Comparison of ENCODE assay signal across 18 cellular contexts in the genomic region with DNA sequence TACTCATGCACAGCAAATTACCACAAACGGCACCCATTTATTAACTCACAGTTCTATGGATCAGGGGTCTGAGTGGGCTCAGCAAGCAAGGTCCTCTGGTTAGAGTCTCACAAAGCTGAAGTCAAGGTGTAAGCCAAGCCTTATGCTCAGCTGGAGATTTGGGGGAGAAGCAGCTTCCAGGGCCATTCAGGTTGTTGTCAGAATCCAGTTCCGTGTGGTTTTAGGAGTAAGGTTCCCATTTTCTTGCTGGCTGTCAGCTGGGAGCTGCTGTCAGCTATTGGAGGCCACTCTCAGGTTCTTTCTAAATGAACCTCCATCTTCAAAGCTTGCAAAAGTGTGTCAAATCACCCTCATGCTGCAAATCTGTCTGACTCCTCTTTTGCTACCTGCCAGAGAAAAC. TPM values are rescaled to one million over a fixed set of nuclear protein-coding genes. Genes with fewer than 3 reads are reported as not detected.
DNase-seq lines count a peak whose midpoint lies in the region; ATAC-seq and TF ChIP-seq lines count a peak whose summit lies in the region.
"Had no signal": no experiment of that assay in that cellular context is flagged by ENCODE, and none has a peak within 500 bp of the region (broad histone marks: within the 10 kb centered on the region; RNA-seq: fewer than 3 reads in every experiment).

No MANE protein-coding gene starts in this region.

- CTCF ChIA-PET in activated CD8-positive, alpha-beta T cell treated with anti-CD3 and anti-CD28 coated beads, Interleukin-2, amount 10 ng/mL, durations not matched to agents 7 days and 5 days (lab: Charles Lee), result no interaction called here
- CTCF ChIA-PET in activated CD8-positive, alpha-beta T cell treated with anti-CD3 and anti-CD28 coated beads for 36 hours (lab: Charles Lee), result no interaction called here

- H3K9me3 ChIP-seq in right cardiac atrium (ENCODE audit: control insufficient read depth, low read length), result peaks cover 2% of the 10 kb centered on the region
- H3K9me3 ChIP-seq in right atrium auricular region, result no peaks in the 10 kb centered on the region

- H3K4me1 ChIP-seq in right cardiac atrium (ENCODE audit: control insufficient read depth, insufficient read depth, low read length) (peaks cover 10% of the 10 kb centered on the region), right atrium auricular region (peaks cover 0 to 37% of the 10 kb centered on the region in 2 donors)

- no peaks in the 10 kb centered on the region for H3K36me3 ChIP-seq in right atrium auricular region

- peaks cover 10% of the 10 kb centered on the region for H3K9me3 Mint-ChIP-seq in activated CD8-positive, alpha-beta T cell treated with anti-CD3 and anti-CD28 coated beads, Interleukin-2, amount 10 ng/mL, durations not matched to agents 7 days and 5 days (ENCODE audit: insufficient read depth)
- peaks cover 7% of the 10 kb centered on the region for H3K9me3 Mint-ChIP-seq in activated CD8-positive, alpha-beta T cell treated with anti-CD3 and anti-CD28 coated beads for 36 hours

- no peak for TF ChIP-seq CTCF in activated CD8-positive, alpha-beta T cell treated with anti-CD3 and anti-CD28 coated beads for 36 hours (IDR thresholded peaks at IDR 0.05)
- no peak for TF ChIP-seq CTCF in right atrium auricular region (IDR thresholded peaks at IDR 0.05)

- H3K27ac Mint-ChIP-seq in activated CD8-positive, alpha-beta T cell treated with anti-CD3 and anti-CD28 coated beads, Interleukin-2, amount 10 ng/mL, durations not matched to agents 7 days and 5 days, result no peak overlapping the region
- H3K27ac Mint-ChIP-seq in activated CD8-positive, alpha-beta T cell treated with anti-CD3 and anti-CD28 coated beads for 36 hours, result no peak overlapping the region
- H3K27ac Mint-ChIP-seq: CD14-positive monocyte; CD8-positive, alpha-beta T cell; H9 had no signal

- POLR2A ChIA-PET in activated CD8-positive, alpha-beta T cell treated with anti-CD3 and anti-CD28 coated beads, Interleukin-2, amount 10 ng/mL, durations not matched to agents 7 days and 5 days (lab: Charles Lee), result no interaction called here
- POLR2A ChIA-PET in activated CD8-positive, alpha-beta T cell treated with anti-CD3 and anti-CD28 coated beads for 36 hours (lab: Charles Lee), result no interaction called here

- H3K4me3 ChIP-seq in right cardiac atrium (ENCODE audit: low read length), result no peak overlapping the region
- H3K4me3 ChIP-seq in right atrium auricular region, result no peak overlapping the region

- H3K4me3 Mint-ChIP-seq in activated CD8-positive, alpha-beta T cell treated with anti-CD3 and anti-CD28 coated beads, Interleukin-2, amount 10 ng/mL, durations not matched to agents 7 days and 5 days, result no peak overlapping the region
- H3K4me3 Mint-ChIP-seq in activated CD8-positive, alpha-beta T cell treated with anti-CD3 and anti-CD28 coated beads for 36 hours, result no peak overlapping the region
- H3K4me3 Mint-ChIP-seq: CD14-positive monocyte; CD8-positive, alpha-beta T cell; H9 had no signal

- H3K27me3 Mint-ChIP-seq in activated CD8-positive, alpha-beta T cell treated with anti-CD3 and anti-CD28 coated beads, Interleukin-2, amount 10 ng/mL, durations not matched to agents 7 days and 5 days (ENCODE audit: low read depth), result peaks cover 3% of the 10 kb centered on the region
- peaks cover 7% of the 10 kb centered on the region for H3K27me3 Mint-ChIP-seq in activated CD8-positive, alpha-beta T cell treated with anti-CD3 and anti-CD28 coated beads for 36 hours

- intact Hi-C loops in activated CD8-positive, alpha-beta T cell treated with anti-CD3 and anti-CD28 coated beads for 36 hours (cut with micrococcal nuclease), result no loop called here
- intact Hi-C loops in right cardiac atrium (cut with DNase I), result no loop called here

- H3K36me3 Mint-ChIP-seq in activated CD8-positive, alpha-beta T cell treated with anti-CD3 and anti-CD28 coated beads, Interleukin-2, amount 10 ng/mL, durations not matched to agents 7 days and 5 days (ENCODE audit: low read depth), result no peaks in the 10 kb centered on the region
- H3K36me3 Mint-ChIP-seq in activated CD8-positive, alpha-beta T cell treated with anti-CD3 and anti-CD28 coated beads for 36 hours (ENCODE audit: low read depth), result no peaks in the 10 kb centered on the region
- H3K36me3 Mint-ChIP-seq: CD14-positive monocyte; CD8-positive, alpha-beta T cell had no signal

- no peak for ATAC-seq in activated CD8-positive, alpha-beta T cell treated with anti-CD3 and anti-CD28 coated beads, Interleukin-2, amount 10 ng/mL, durations not matched to agents 7 days and 5 days
- ATAC-seq in activated CD8-positive, alpha-beta T cell treated with anti-CD3 and anti-CD28 coated beads for 36 hours, result no peak
- ATAC-seq in right cardiac atrium (no peak), HG02852 (IDR thresholded peaks at IDR 0.05; ENCODE audit: unreplicated experiment) (no peak)
- ATAC-seq: CD8-positive, alpha-beta T cell had no signal

- H3K27me3 ChIP-seq in right cardiac atrium (ENCODE audit: control insufficient read depth, insufficient read depth) (no peaks in the 10 kb centered on the region), right atrium auricular region (no peaks in the 10 kb centered on the region)

- H3K4me1 Mint-ChIP-seq in activated CD8-positive, alpha-beta T cell treated with anti-CD3 and anti-CD28 coated beads, Interleukin-2, amount 10 ng/mL, durations not matched to agents 7 days and 5 days (ENCODE audit: low read depth), result no peaks in the 10 kb centered on the region
- H3K4me1 Mint-ChIP-seq in activated CD8-positive, alpha-beta T cell treated with anti-CD3 and anti-CD28 coated beads for 36 hours (ENCODE audit: low read depth), result no peaks in the 10 kb centered on the region
- H3K4me1 Mint-ChIP-seq: H9 had no signal

- peak overlapping the region; percentile 32 for H3K27ac ChIP-seq in right cardiac atrium (ENCODE audit: low read length)
- no peak overlapping the region for H3K27ac ChIP-seq in right atrium auricular region
- H3K27ac ChIP-seq: 22Rv1 had no signal

- 44% methylated on average over 2 of the region's 2 CpGs for WGBS in right cardiac atrium

- peak; percentile 8 for DNase-seq in activated CD8-positive, alpha-beta T cell treated with anti-CD3 and anti-CD28 coated beads, Interleukin-2, amount 10 ng/mL, durations not matched to agents 7 days and 5 days
- no peak for DNase-seq in activated CD8-positive, alpha-beta T cell treated with anti-CD3 and anti-CD28 coated beads for 36 hours
- no peak for DNase-seq in right cardiac atrium
- DNase-seq in right atrium auricular region (ENCODE audit: low spot score), result no peak
- peak; percentile 8 for DNase-seq in stimulated activated CD8-positive, alpha-beta memory T cell treated with anti-CD3 and anti-CD28 coated beads, Interleukin-4, amount 100 ng/mL, for 48 hours
- DNase-seq in DMS 273 treated with DMSO at 0.1 percent for 48 hours (lab: John Stamatoyannopoulos, UW), result no peak
- DNase-seq: COR-L47, DND-41, GDM1, GOT3, H9 had no signal

RNA-seq across cellular contexts. Expression of a gene that starts 17.7 kb away (rescaled TPM):
- not detected for total RNA-seq in activated CD8-positive, alpha-beta T cell treated with anti-CD3 and anti-CD28 coated beads, Interleukin-2, amount 10 ng/mL, durations not matched to agents 7 days and 5 days
- not detected for total RNA-seq in activated CD8-positive, alpha-beta T cell treated with anti-CD3 and anti-CD28 coated beads for 36 hours
- total RNA-seq in right cardiac atrium (not detected), right atrium auricular region (not detected)
- polyA plus RNA-seq in right cardiac atrium, result 0.72 TPM
- total RNA-seq: A673; CD8-positive, alpha-beta T cell; H9; HT1080 had no signal
- polyA plus RNA-seq: BJ, CD14-positive monocyte had no signal

RNA-seq across cellular contexts. Expression of a gene that starts 19.4 kb away (rescaled TPM):
- not detected for total RNA-seq in activated CD8-positive, alpha-beta T cell treated with anti-CD3 and anti-CD28 coated beads, Interleukin-2, amount 10 ng/mL, durations not matched to agents 7 days and 5 days
- not detected for total RNA-seq in activated CD8-positive, alpha-beta T cell treated with anti-CD3 and anti-CD28 coated beads for 36 hours
- 1 to 10 TPM; 1.4 to 6.0 (median 3.0) TPM for total RNA-seq in right cardiac atrium
- 1.7 TPM for polyA plus RNA-seq in right cardiac atrium
- 1 to 10 TPM in 1 of 2 donors, under 1 TPM in 1; 0.63 to 2.1 TPM for total RNA-seq in right atrium auricular region
- total RNA-seq: A673, H9, HT1080 had no signal
- polyA plus RNA-seq: BJ had no signal

Comparison
In these comparisons a context has a peak if more than half of its experiments do, and no peak if none do; other contexts are left out.
1. DNase-seq: peak in activated CD8-positive, alpha-beta T cell treated with anti-CD3 and anti-CD28 coated beads, Interleukin-2, amount 10 ng/mL, durations not matched to agents 7 days and 5 days (single experiment) and stimulated activated CD8-positive, alpha-beta memory T cell treated with anti-CD3 and anti-CD28 coated beads, Interleukin-4, amount 100 ng/mL, for 48 hours (single experiment); none in activated CD8-positive, alpha-beta T cell treated with anti-CD3 and anti-CD28 coated beads for 36 hours (single experiment), right cardiac atrium (0 of 3), right atrium auricular region (single experiment) and DMS 273 treated with DMSO at 0.1 percent for 48 hours (single experiment).